ENCODE assay signal across 10 cellular contexts in genomic region chr20:8394308-8394945, GRCh38.
DNase-seq lines count a peak whose midpoint lies in the region; ATAC-seq, FAIRE-seq and TF ChIP-seq lines count a peak whose summit lies in the region.
"Had no signal": no experiment of that assay in that cellular context is flagged by ENCODE, and none has a peak within 500 bp of the region (broad histone marks: within the 10 kb centered on the region; RNA-seq: fewer than 3 reads in every experiment).

No MANE protein-coding gene starts in this region.

- TF ChIP-seq POLR2A in spleen (IDR thresholded peaks at IDR 0.05), result no peak

- WGBS in spleen, 5 donors, result 65 to 88% (median 73%) methylated on average over 2 of the region's 2 CpGs

- H3K4me3 ChIP-seq in fibroblast of villous mesenchyme (ENCODE audit: low read depth, low read length) (no peak overlapping the region), spleen (no peak overlapping the region)

- TF ChIP-seq CTCF in fibroblast of villous mesenchyme (IDR thresholded peaks at IDR 0.05; ENCODE audit: insufficient read depth, low read depth, low read length) (no peak), spleen (IDR thresholded peaks at IDR 0.05 in 8 of 11, conservative IDR thresholded peaks at IDR 0.05 in 3 of 11) (no peak)

- peak overlapping the region in 4 of 8 donors; percentile 12 to 76 (median 60) for H3K27ac ChIP-seq in spleen

- ATAC-seq in GM21825 (IDR thresholded peaks at IDR 0.05; ENCODE audit: unreplicated experiment), result peak; percentile 67

- FAIRE-seq in GM18507 (lab: Jason Lieb, UNC), result peak; percentile 62

- intact Hi-C loops in spleen (cut with DNase I; ENCODE audit: low total_unique reads), result no loop called here

- peaks cover 0 to 30% (median 7%) of the 10 kb centered on the region in 6 donors for H3K4me1 ChIP-seq in spleen

- H3K9me3 ChIP-seq in spleen, result no peaks in the 10 kb centered on the region

- H3K27me3 ChIP-seq in spleen (replicated peaks in 1 of 7), result no peaks in the 10 kb centered on the region

- DNase-seq in GM18507 (ENCODE audit: extremely low spot score, insufficient read length, low read depth) (no peak), LHCN-M2 (ENCODE audit: low read depth) (peak; percentile 1), fibroblast of villous mesenchyme (ENCODE audit: low read depth) (peak; percentile 88), OCI-M2 (lab: John Stamatoyannopoulos, UW; ENCODE audit: unreplicated experiment) (no peak), anterior cingulate cortex (lab: John Stamatoyannopoulos, UW) (no peak), spleen (no peak), NCI-H1417 treated with DMSO at 0.1 percent for 48 hours (lab: John Stamatoyannopoulos, UW) (no peak)
- DNase-seq: activated T-cell treated with anti-CD3 and anti-CD28 coated beads, Interleukin-2, amount 50 U/mL, for 4 hours; NCI-H774 had no signal

- no peaks in the 10 kb centered on the region for H3K36me3 ChIP-seq in spleen

Comparison
In these comparisons a context has a peak if more than half of its experiments do, and no peak if none do; other contexts are left out.
1. DNase-seq: peak in LHCN-M2 (single experiment) and fibroblast of villous mesenchyme (single experiment); none in GM18507 (single experiment), OCI-M2 (single experiment), anterior cingulate cortex (0 of 58), spleen (single experiment) and NCI-H1417 treated with DMSO at 0.1 percent for 48 hours (single experiment).